Comparison of ENCODE assay signal across 7 cellular contexts in genomic region chr14:96245074-96245473, GRCh38. TPM values are rescaled to one million over a fixed set of nuclear protein-coding genes. Genes with fewer than 3 reads are reported as not detected.
"Had no signal": no experiment of that assay in that cellular context is flagged by ENCODE, and none has a peak within 500 bp of the region (broad histone marks: within the 10 kb centered on the region; RNA-seq: fewer than 3 reads in every experiment).

No MANE protein-coding gene starts in this region.

RNA-seq across cellular contexts. Expression of gene BDKRB1, which starts 10.9 kb away (rescaled TPM):
- total RNA-seq: dermis microvascular lymphatic vessel endothelial cell; gastrocnemius medialis; glomerular endothelial cell; left ventricle myocardium superior; lower lobe of right lung; lung microvascular endothelial cell; naive thymus-derived CD4-positive, alpha-beta T cell had no signal
- polyA plus RNA-seq: naive thymus-derived CD4-positive, alpha-beta T cell had no signal

RNA-seq across cellular contexts. Expression of gene BDKRB2, which starts 40.4 kb away (rescaled TPM):
- total RNA-seq: naive thymus-derived CD4-positive, alpha-beta T cell had no signal
